ENCODE assay signal across 8 cellular contexts in genomic region chr3:32571192-32571485, GRCh38. TPM values are rescaled to one million over a fixed set of nuclear protein-coding genes. Genes with fewer than 3 reads are reported as not detected.
DNase-seq lines count a peak whose midpoint lies in the region; ATAC-seq, FAIRE-seq and TF ChIP-seq lines count a peak whose summit lies in the region.

No MANE protein-coding gene starts in this region.

- H3K4me3 ChIP-seq in IMR-90 (ENCODE audit: insufficient read depth, low read depth, low read length) (peak overlapping the region; percentile 90), bronchial epithelial cell (ENCODE audit: low read depth, low read length) (peak overlapping the region; percentile 75), urinary bladder (ENCODE audit: low read depth, low read length) (peak overlapping the region; percentile 93)

- dilution Hi-C loops in IMR-90 (cut with HindIII; ENCODE audit: low sequenced_read_pairs, unreplicated experiment), result no loop called here

- WGBS in IMR-90 (ENCODE audit: extremely low coverage in 2 of 2, insufficient read length in 1 of 2), 2 experiments, result 0% methylated on average over 1 of the region's 14 CpGs; no CpG with 5 or more reads in 1 of the 2 experiments
- 3% methylated on average over 14 of the region's 14 CpGs for WGBS in urinary bladder

- no peak for FAIRE-seq in bronchial epithelial cell (lab: Jason Lieb, UNC)

- H3K4me1 Mint-ChIP-seq in memory B cell, result peaks cover 18% of the 10 kb centered on the region

- peak overlapping the region; percentile 93 for H3K4me3 Mint-ChIP-seq in memory B cell

- peak overlapping the region; percentile 58 for H4K91ac ChIP-seq in IMR-90 (ENCODE audit: insufficient read depth, low read depth, low read length)

- peak overlapping the region; percentile 87 for H4K8ac ChIP-seq in IMR-90 (ENCODE audit: low read depth in 2 of 2, low read length in 2 of 2)

- TF ChIP-seq RAD21 in IMR-90 (IDR thresholded peaks at IDR 0.05; ENCODE audit: low read length), result no peak

- H3K18ac ChIP-seq in IMR-90 (ENCODE audit: low read depth, low read length), result peak overlapping the region; percentile 79

- CTCF ChIA-PET in IMR-90 (lab: Yijun Ruan, JAX), result no interaction called here

- H3K9me3 ChIP-seq in IMR-90 (ENCODE audit: control insufficient read depth, insufficient read depth, low read length), result no peaks in the 10 kb centered on the region

- peak overlapping the region; percentile 92 for H3K4ac ChIP-seq in IMR-90 (ENCODE audit: low read depth, low read length)

- no peak for TF ChIP-seq CTCF in IMR-90 (conservative IDR thresholded peaks at IDR 0.05; ENCODE audit: low read depth, low read length)
- no peak for TF ChIP-seq CTCF in bronchial epithelial cell (IDR thresholded peaks at IDR 0.05; ENCODE audit: insufficient read depth, low read length, severe bottlenecking)

- H2BK5ac ChIP-seq in IMR-90 (ENCODE audit: low read depth, low read length, poor library complexity, severe bottlenecking), result peak overlapping the region; percentile 91

- H2AK9ac ChIP-seq in IMR-90 (replicated peaks; ENCODE audit: low read depth, low read length, poor library complexity), result peak overlapping the region; percentile 83

- POLR2A ChIA-PET in IMR-90 (lab: Charles Lee; ENCODE audit: unreplicated experiment), result no interaction called here

- H3K56ac ChIP-seq in IMR-90 (ENCODE audit: extremely low read depth, insufficient read depth, low read length), result peak overlapping the region; percentile 75

- H3K27me3 Mint-ChIP-seq in memory B cell, result no peaks in the 10 kb centered on the region

- DNase-seq in NCI-H510A (lab: John Stamatoyannopoulos, UW), result peak; percentile 44
- no peak for DNase-seq in NCI-H510A treated with DMSO at 0.1 percent for 48 hours (lab: John Stamatoyannopoulos, UW)
- DNase-seq in IMR-90, result no peak
- no peak for DNase-seq in bronchial epithelial cell (ENCODE audit: low read depth)
- no peak for DNase-seq in memory B cell (ENCODE audit: low spot score in 2 of 2)
- DNase-seq in UCSD-AML1 (lab: John Stamatoyannopoulos, UW; ENCODE audit: unreplicated experiment), result no peak
- DNase-seq in HT-29 (ENCODE audit: low spot score), result no peak

- ATAC-seq in IMR-90 (ENCODE audit: low read depth) (peak; percentile 38), memory B cell (ENCODE audit: low read depth) (no peak)

- H3K9ac ChIP-seq in IMR-90 (ENCODE audit: low read depth, low read length), result peak overlapping the region; percentile 88

- in situ Hi-C loops in IMR-90 (cut with MboI; ENCODE audit: low sequenced_read_pairs), result no loop called here

- peaks cover 2% of the 10 kb centered on the region for H3K36me3 Mint-ChIP-seq in memory B cell

- H3K4me1 ChIP-seq in IMR-90 (ENCODE audit: control insufficient read depth, insufficient read depth, low read length) (peaks cover 1% of the 10 kb centered on the region), urinary bladder (ENCODE audit: insufficient read depth) (no peaks in the 10 kb centered on the region)

- intact Hi-C loops in IMR-90 (cut with micrococcal nuclease), result loop anchor here (2.0 kb wide), 3 partner anchors 60 to 178 kb away; no protein-coding TSS in a partner anchor

- peaks cover 13 to 15% of the 10 kb centered on the region in 2 experiments; a peak in 3 of 4 replicates for H3K79me1 ChIP-seq in IMR-90 (ENCODE audit: low read depth in 1 of 2, low read length in 2 of 2)

- H2AK5ac ChIP-seq in IMR-90 (ENCODE audit: low read depth, low read length), result 0 out of 2 replicates have a peak overlapping the region, but pooled peaks have one; percentile 10

- no peaks in the 10 kb centered on the region for H3K36me3 ChIP-seq in IMR-90 (ENCODE audit: control insufficient read depth, insufficient read depth, low read length)
- H3K36me3 ChIP-seq in bronchial epithelial cell (ENCODE audit: control insufficient read depth, insufficient read depth, low read length), result no peaks in the 10 kb centered on the region
- H3K36me3 ChIP-seq in urinary bladder (ENCODE audit: insufficient read depth), result no peaks in the 10 kb centered on the region

- H4K20me1 ChIP-seq in IMR-90 (ENCODE audit: insufficient read depth, low read length), result peaks cover 14% of the 10 kb centered on the region; the same call in 1 of the 2 replicates

- no peak for TF ChIP-seq POLR2A in IMR-90 (IDR thresholded peaks at IDR 0.05; ENCODE audit: low read depth, low read length)

- H3K27me3 ChIP-seq in IMR-90 (ENCODE audit: control insufficient read depth, insufficient read depth, low read length) (no peaks in the 10 kb centered on the region), bronchial epithelial cell (ENCODE audit: control insufficient read depth, insufficient read depth, low read length) (no peaks in the 10 kb centered on the region)

- peak overlapping the region; percentile 79; the same call in 1 of the 2 replicates for H2BK120ac ChIP-seq in IMR-90 (ENCODE audit: low read depth, low read length)

- peak overlapping the region; percentile 88 for H3K14ac ChIP-seq in IMR-90 (replicated peaks; ENCODE audit: low read depth, low read length)

- no peaks in the 10 kb centered on the region for H3K9me3 Mint-ChIP-seq in memory B cell

- peaks cover 2% of the 10 kb centered on the region; the same call in 1 of the 2 replicates for H3K9me1 ChIP-seq in IMR-90 (ENCODE audit: insufficient read depth, low read length)

- peak overlapping the region; percentile 65; the same call in 1 of the 2 replicates for H3K23ac ChIP-seq in IMR-90 (ENCODE audit: low read depth, low read length)

- H3K27ac Mint-ChIP-seq in memory B cell, result peak overlapping the region; percentile 87

- no peak overlapping the region for H2BK20ac ChIP-seq in IMR-90 (ENCODE audit: low read depth, low read length)

- H3K4me2 ChIP-seq in IMR-90 (ENCODE audit: low read depth, low read length), result peak overlapping the region; percentile 83

- peak overlapping the region; percentile 47; the same call in 1 of the 3 replicates for H2BK15ac ChIP-seq in IMR-90 (ENCODE audit: low read depth, low read length)

- H2AFZ ChIP-seq in IMR-90 (replicated peaks; ENCODE audit: low read length, poor library complexity), result peak overlapping the region; percentile 95

- H3K27ac ChIP-seq in IMR-90 (ENCODE audit: insufficient read depth, low read length) (peak overlapping the region; percentile 93), urinary bladder (ENCODE audit: low read depth) (peak overlapping the region; percentile 34)

- TSS peak; percentile 52 for BruUV-seq in IMR-90 (replicated peaks; lab: Mats Ljungman, UMichigan)

- H4K5ac ChIP-seq in IMR-90 (ENCODE audit: low read depth, low read length), result peak overlapping the region; percentile 93

TF ChIP-seq in IMR-90, 13 proteins besides CTCF, POLR2A, EP300 and RAD21:
- TF ChIP-seq RFX5 (IDR thresholded peaks at IDR 0.05; ENCODE audit: low read depth, low read length) (no peak), FOS (IDR thresholded peaks at IDR 0.05; ENCODE audit: low read depth, low read length) (no peak), MXI1 (IDR thresholded peaks at IDR 0.05; ENCODE audit: borderline replicate concordance, low read depth, low read length) (no peak), NFE2L2 (IDR thresholded peaks at IDR 0.05; ENCODE audit: low read depth, low read length) (no peak), MAFK (IDR thresholded peaks at IDR 0.05; ENCODE audit: low read depth, low read length) (no peak), CEBPB (IDR thresholded peaks at IDR 0.05; ENCODE audit: low read depth, low read length) (no peak), MAZ (IDR thresholded peaks at IDR 0.05; ENCODE audit: borderline replicate concordance, low read depth, low read length) (no peak)

RNA-seq across cellular contexts. Expression of gene DYNC1LI1, which starts 0.5 kb away (rescaled TPM):
- total RNA-seq in IMR-90 (2012; rRNA removed), result 30.8 and 45.0 TPM in 2 replicates
- 22.8 and 25.2 TPM in 2 replicates for polyA plus RNA-seq in IMR-90 (2012; rRNA removed)
- 9.4 and 19.1 TPM in 2 replicates for polyA plus RNA-seq in IMR-90 (2012; cell fraction: cytosol; rRNA removed)
- 6.9 and 11.9 TPM in 2 replicates for polyA plus RNA-seq in IMR-90 (2012; cell fraction: nucleus; rRNA removed; ENCODE audit: low replicate concordance)
- total RNA-seq in bronchial epithelial cell, result 24.5 and 26.1 TPM in 2 replicates
- total RNA-seq in urinary bladder, result 55.6 TPM
- 29.2 TPM for polyA plus RNA-seq in urinary bladder
- 11.2 and 14.6 TPM in 2 replicates for total RNA-seq in HT-29 (2014; rRNA removed; shearing (Covaris generic))
